39 cellular contexts compared by ENCODE assay signal in the genomic region with DNA sequence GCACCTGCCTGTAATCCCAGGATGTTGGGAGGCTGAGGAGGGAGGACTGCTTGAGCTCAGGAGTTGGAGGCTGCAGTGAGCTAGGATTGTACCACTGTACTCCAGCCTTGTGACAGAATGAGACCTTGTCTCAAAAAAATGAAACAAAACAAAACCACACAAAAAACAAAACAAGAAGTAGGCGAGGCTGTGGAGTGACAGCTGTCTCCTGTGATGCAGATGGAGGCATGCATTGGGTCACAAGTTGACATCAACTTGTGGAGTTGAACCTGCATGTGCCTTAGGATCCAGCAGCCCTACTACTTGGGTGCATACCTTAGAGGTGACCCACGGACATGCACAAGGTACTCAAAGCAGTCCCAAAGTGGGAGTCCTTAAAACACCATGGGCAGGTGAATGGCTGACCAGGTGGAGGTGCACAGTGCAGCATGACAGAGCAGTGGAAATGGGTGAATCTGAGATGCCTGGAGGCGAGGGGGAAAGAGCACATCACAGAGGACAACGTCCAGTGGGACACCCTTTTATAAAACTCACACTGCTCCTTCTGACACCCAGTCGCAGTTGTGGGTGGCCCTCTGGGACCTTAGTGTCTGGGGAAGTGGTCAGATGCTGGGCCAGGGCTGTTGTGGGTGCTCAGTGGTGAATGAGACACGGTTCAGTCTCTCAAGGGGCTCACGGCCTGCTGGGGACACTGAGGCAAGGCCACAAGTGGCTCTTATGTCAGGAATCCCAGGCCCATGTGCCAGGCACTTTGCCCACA. TPM values are rescaled to one million over a fixed set of nuclear protein-coding genes. Genes with fewer than 3 reads are reported as not detected.
"Had no signal": no experiment of that assay in that cellular context is flagged by ENCODE, and none has a peak within 500 bp of the region (broad histone marks: within the 10 kb centered on the region; RNA-seq: fewer than 3 reads in every experiment).

No MANE protein-coding gene starts in this region.

- H3K9me3 ChIP-seq: adrenal gland, body of pancreas, gastroesophageal sphincter, sigmoid colon, testis, transverse colon had no signal

- H3K4me2 ChIP-seq: hepatocyte, neural progenitor cell had no signal

- H3K36me3 ChIP-seq: neural progenitor cell had no signal

- H3K27ac ChIP-seq: body of pancreas, gastroesophageal sphincter, hepatocyte, neural progenitor cell, sigmoid colon, testis, transverse colon, WERI-Rb-1 had no signal

- ATAC-seq: activated CD4-positive, CD25-positive, alpha-beta regulatory T cell treated with anti-CD3 and anti-CD28 coated beads, Interleukin-2, amount 50 U/mL, for 24 hours; body of pancreas; gastroesophageal sphincter; left colon; natural killer cell had no signal

- H3K4me3 ChIP-seq: adrenal gland, body of pancreas, gastroesophageal sphincter, hepatocyte, neural progenitor cell, sigmoid colon, testis, transverse colon had no signal

- H3K9ac ChIP-seq: neural progenitor cell had no signal

- FAIRE-seq: endothelial cell of umbilical vein, small intestine had no signal

- H2AFZ ChIP-seq: hepatocyte, neural progenitor cell had no signal

- DNase-seq: activated CD4-positive, alpha-beta memory T cell treated with anti-CD3 and anti-CD28 coated beads for 36 hours; activated CD4-positive, alpha-beta T cell treated with anti-CD3 and anti-CD28 coated beads for 48 hours; activated CD8-positive, alpha-beta memory T cell treated with anti-CD3 and anti-CD28 coated beads, Interleukin-2, amount 50 U/mL, for 4 hours; activated effector memory CD4-positive, alpha-beta T cell treated with anti-CD3 and anti-CD28 coated beads, Interleukin-2, amount 50 U/mL, for 16 hours; activated naive CD4-positive, alpha-beta T cell treated with anti-CD3 and anti-CD28 coated beads for 36 hours; activated naive CD8-positive, alpha-beta T cell treated with anti-CD3 and anti-CD28 coated beads for 36 hours; activated T-cell treated with anti-CD3 and anti-CD28 coated beads, Interleukin-2, amount 50 U/mL, for 1 hour; adrenal gland; aorta; body of pancreas; cortex of kidney; islet precursor cell; left colon; midbrain; natural killer cell; retina; sigmoid colon; small intestine; stimulated activated CD4-positive, alpha-beta T cell treated with anti-CD3 and anti-CD28 coated beads, Interleukin-1b, Interleukin-23, amount 100 ng/mL, for 48 hours; stimulated activated CD4-positive, alpha-beta T cell treated with anti-CD3 and anti-CD28 coated beads, Interleukin-4, amount 100 ng/mL, for 4 hours; stimulated activated CD8-positive, alpha-beta memory T cell treated with anti-CD3 and anti-CD28 coated beads, Interleukin-4, amount 100 ng/mL, for 48 hours; stimulated activated naive CD4-positive, alpha-beta T cell treated with Interleukin-2 at 50 U/mL for 16 hours; T1000; testis; transverse colon; WERI-Rb-1 had no signal

- H3K4me1 ChIP-seq: body of pancreas, neural progenitor cell, sigmoid colon, transverse colon had no signal

- H3K27me3 ChIP-seq: adrenal gland, body of pancreas, gastroesophageal sphincter, hepatocyte, neural progenitor cell, sigmoid colon, testis, transverse colon had no signal

RNA-seq across cellular contexts. Expression of gene SDS, which starts 32.6 kb away (rescaled TPM):
- total RNA-seq: activated CD4-positive, alpha-beta memory T cell treated with anti-CD3 and anti-CD28 coated beads for 36 hours; activated CD8-positive, alpha-beta memory T cell treated with anti-CD3 and anti-CD28 coated beads for 36 hours; activated naive CD4-positive, alpha-beta T cell treated with anti-CD3 and anti-CD28 coated beads for 36 hours; activated naive CD8-positive, alpha-beta T cell treated with anti-CD3 and anti-CD28 coated beads for 36 hours; activated T-helper 1 cell treated with anti-CD3 and anti-CD28 coated beads, Interleukin-12 subunit alpha, Interleukin-12 subunit beta, Interleukin-2, Interleukin-4 antibody, amounts not matched to agents 30 ng/mL and 10 ng/mL and 1 ng/mL, durations not matched to agents 14 hours and 24 hours and 36 hours; cerebellum; endothelial cell of umbilical vein; fibroblast of lung; fibroblast of villous mesenchyme; natural killer cell; osteocyte; T-helper 1 cell treated with Interleukin-12 subunit alpha and Interleukin-12 subunit beta and Interleukin-4 antibody, amounts not matched to agents 30 ng/mL and 1 ng/mL, for 36 hours; urinary bladder had no signal
- polyA plus RNA-seq: endothelial cell of umbilical vein, fibroblast of lung had no signal

RNA-seq across cellular contexts. Expression of gene SDSL, which starts 51.1 kb away (rescaled TPM):
- total RNA-seq: activated CD4-positive, alpha-beta memory T cell treated with anti-CD3 and anti-CD28 coated beads for 36 hours; activated CD8-positive, alpha-beta memory T cell treated with anti-CD3 and anti-CD28 coated beads for 36 hours; activated naive CD4-positive, alpha-beta T cell treated with anti-CD3 and anti-CD28 coated beads for 36 hours had no signal
